In the genomic region with DNA sequence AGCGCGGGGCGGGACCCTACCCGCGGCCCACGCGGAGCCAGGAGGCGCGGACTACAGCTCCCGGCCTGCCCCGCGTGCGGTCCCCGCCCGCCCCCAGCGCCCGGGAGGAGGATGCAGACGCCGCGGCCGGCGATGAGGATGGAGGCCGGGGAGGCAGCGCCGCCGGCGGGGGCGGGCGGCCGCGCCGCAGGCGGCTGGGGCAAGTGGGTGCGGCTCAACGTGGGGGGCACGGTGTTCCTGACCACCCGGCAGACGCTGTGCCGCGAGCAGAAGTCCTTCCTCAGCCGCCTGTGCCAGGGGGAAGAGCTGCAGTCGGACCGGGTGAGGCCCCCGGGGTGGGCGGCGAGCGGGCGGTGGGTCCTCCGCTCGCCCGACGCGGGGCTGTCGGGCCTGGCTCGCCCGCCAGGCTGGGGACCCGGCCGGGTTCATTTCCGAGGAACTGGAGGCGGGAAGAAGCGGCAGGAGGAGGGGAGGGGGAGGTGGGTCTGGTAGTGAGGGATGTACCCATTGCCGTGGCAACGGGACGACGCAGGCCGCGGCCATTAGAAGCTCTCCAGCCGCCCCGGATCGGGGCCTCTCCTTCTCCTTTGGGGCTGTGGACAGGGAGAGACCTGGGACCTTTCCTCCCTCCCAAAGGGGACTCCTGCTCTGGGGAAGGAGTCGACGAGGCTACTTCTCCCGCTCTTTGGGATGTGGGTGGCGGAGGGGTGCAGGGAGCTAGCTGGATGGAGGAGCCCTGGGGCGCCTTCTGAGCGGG, we compare ENCODE assay signal across 8 cellular contexts.
DNase-seq lines count a peak whose midpoint lies in the region; ATAC-seq lines count a peak whose summit lies in the region.

Gene KCTD17, plus strand, starts transcription at position 114 of the 757 bp plus-strand sequence. Its CDS starts 19 bp downstream, at position 133.

- peak within 1 kb of the TSS; percentile 83 for H3K4me3 ChIP-seq in neuron (ENCODE audit: low read length)
- H3K4me3 ChIP-seq in stomach smooth muscle (ENCODE audit: low read length in 2 of 2): peak within 1 kb of the TSS; percentile 65 to 79

- H3K36me3 ChIP-seq in neuron (ENCODE audit: insufficient read depth, low read length) (peaks cover 25% of the 10 kb centered on the region), stomach smooth muscle (ENCODE audit: control insufficient read depth in 2 of 2, insufficient read depth in 2 of 2, low read length in 2 of 2) (peaks cover 12 to 16% of the 10 kb centered on the region in 2 donors)

- DNase-seq in NCI-H2081 (lab: John Stamatoyannopoulos, UW) (peak; percentile 27 to 54), NCI-H2081 treated with DMSO at 0.1 percent for 48 hours (lab: John Stamatoyannopoulos, UW) (no peak), SHP77 (lab: John Stamatoyannopoulos, UW) (peak; percentile 56 to 68), activated gamma-delta T cell treated with Interleukin-2 at 50 U/mL for 16 hours (peak; percentile 67), foreskin melanocyte (peak; percentile 35)

- H3K27me3 ChIP-seq in neuron (ENCODE audit: insufficient read depth, low read length) (no peaks in the 10 kb centered on the region), stomach smooth muscle (ENCODE audit: control insufficient read depth in 1 of 2, insufficient read depth in 2 of 2, low read length in 2 of 2) (no peaks in the 10 kb centered on the region)

- H3K9me3 ChIP-seq in neuron (ENCODE audit: low read length): no peaks in the 10 kb centered on the region
- no peaks in the 10 kb centered on the region for H3K9me3 ChIP-seq in stomach smooth muscle (ENCODE audit: control insufficient read depth in 2 of 2, low read length in 2 of 2)

- ATAC-seq in HG03354 (IDR thresholded peaks at IDR 0.05; ENCODE audit: poor library complexity, severe bottlenecking, unreplicated experiment): peak; percentile 83

- H3K4me1 ChIP-seq in neuron (ENCODE audit: insufficient read depth, low read length) (peaks cover 9% of the 10 kb centered on the region), stomach smooth muscle (ENCODE audit: control insufficient read depth, insufficient read depth, low read length) (peaks cover 9% of the 10 kb centered on the region)

- H2AFZ ChIP-seq in neuron (ENCODE audit: low read depth, low read length): peak within 1 kb of the TSS; percentile 90

- H3K9ac ChIP-seq in stomach smooth muscle (ENCODE audit: low read length in 2 of 2): peak within 1 kb of the TSS; percentile 58 to 64

- H3K27ac ChIP-seq in stomach smooth muscle (ENCODE audit: low read length): no peak within 1 kb of the TSS
